ENCODE assay signal across 18 cellular contexts in the genomic region with DNA sequence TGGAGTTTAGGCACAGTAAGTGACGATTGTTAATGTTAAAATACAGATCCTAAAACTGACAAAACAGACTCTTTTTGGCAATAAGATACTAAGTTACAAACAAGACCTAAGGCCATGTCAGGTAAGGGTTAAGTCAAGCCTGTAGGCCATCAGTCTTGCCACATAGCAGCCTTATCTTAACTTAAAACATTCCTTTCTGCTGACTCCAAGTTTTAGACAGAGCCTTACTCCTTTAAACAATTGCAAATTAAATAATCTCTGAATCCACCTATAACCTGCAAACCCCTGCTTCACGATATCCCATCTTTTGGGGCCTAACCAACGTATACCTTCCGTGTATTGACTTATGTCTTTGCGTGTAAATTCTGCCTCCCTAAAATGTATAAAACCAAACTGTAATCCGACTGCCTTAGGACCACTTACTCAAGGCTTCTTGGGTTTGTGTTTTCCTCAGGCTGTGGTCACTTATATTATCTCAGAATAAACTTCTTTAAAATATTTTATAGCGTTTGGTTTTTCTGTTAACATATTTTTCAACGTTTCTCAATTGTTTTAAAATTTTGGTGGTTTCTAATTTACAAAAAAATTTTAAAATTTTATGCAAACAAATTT.
DNase-seq lines count a peak whose midpoint lies in the region; ATAC-seq, FAIRE-seq and TF ChIP-seq lines count a peak whose summit lies in the region.
"Had no signal": no experiment of that assay in that cellular context is flagged by ENCODE, and none has a peak within 500 bp of the region (broad histone marks: within the 10 kb centered on the region; RNA-seq: fewer than 3 reads in every experiment).

No MANE protein-coding gene starts in this region.

- WGBS in A549 (ENCODE audit: missing lambda C conversion rate), result 33% methylated on average over 8 of the region's 8 CpGs

- POLR2A ChIA-PET in A549 (lab: Yijun Ruan, JAX), result no interaction called here

- H3K27ac ChIP-seq in A549, result peak overlapping the region in 1 of 2 experiments; percentile 64; a peak in 3 of 6 replicates
- H3K27ac ChIP-seq: KMS-11, ovary, transverse colon had no signal

- no peak for TF ChIP-seq RAD21 in A549 (conservative IDR thresholded peaks at IDR 0.05 in 1 of 2, IDR thresholded peaks at IDR 0.05 in 1 of 2)

- DNase-seq in A549 (ENCODE audit: low read depth in 1 of 2, low spot score in 1 of 2) (peak in 1 of 2 experiments; percentile 40), HuH-7 (ENCODE audit: low spot score) (peak; percentile 19), amniotic epithelial cell (ENCODE audit: low read depth) (peak; percentile 82), islet precursor cell (peak; percentile 71), HCEC 1CT (no peak), NCI-H345 treated with DMSO at 0.1 percent for 48 hours (lab: John Stamatoyannopoulos, UW; ENCODE audit: unreplicated experiment) (no peak), DMS114 treated with DMSO at 0.1 percent for 48 hours (lab: John Stamatoyannopoulos, UW; ENCODE audit: unreplicated experiment) (no peak)
- DNase-seq: activated CD4-positive, alpha-beta memory T cell treated with anti-CD3 and anti-CD28 coated beads, Interleukin-2, amount 10 ng/mL, durations not matched to agents 7 days and 5 days; activated T-cell treated with anti-CD3 and anti-CD28 coated beads, Interleukin-2, amount 50 U/mL, for 48 hours; CD4-positive, CD25-positive, alpha-beta regulatory T cell; glutamatergic neuron; ovary; small intestine; transverse colon had no signal

- ATAC-seq in A549, result peak; percentile 62 to 76; a peak in 4 of 6 replicates
- ATAC-seq in HG03097 (IDR thresholded peaks at IDR 0.05; ENCODE audit: low FRiP score, unreplicated experiment), result no peak
- ATAC-seq: HCT116; stimulated activated memory B cell treated with anti-CD40 and anti-IgM and Interleukin-4, amounts not matched to agents 10 μg/mL and 1 μg/mL and 100 μg/mL, for 72 hours had no signal

- CTCF ChIA-PET in A549 (lab: Yijun Ruan, JAX), result interaction anchor here (1.0 to 1.5 kb wide), 3 partner anchors 27 to 198 kb away, joined by 3 to 4 read pairs (median 3); no protein-coding TSS in a partner anchor

- no peak for TF ChIP-seq EP300 in A549 (IDR thresholded peaks at IDR 0.05)

- no peak for TF ChIP-seq CTCF in A549 (IDR thresholded peaks at IDR 0.05)

- peak; percentile 92 for FAIRE-seq in A549 (lab: Jason Lieb, UNC)
- FAIRE-seq: small intestine had no signal

- H3K4me1 ChIP-seq in A549, result peaks cover 18% of the 10 kb centered on the region
- H3K4me1 ChIP-seq: transverse colon had no signal

- no peak overlapping the region for H3K4me3 ChIP-seq in A549
- H3K4me3 ChIP-seq: ovary, transverse colon had no signal

- no peaks in the 10 kb centered on the region for H3K9me3 ChIP-seq in A549
- H3K9me3 ChIP-seq: ovary, transverse colon had no signal

- peak overlapping the region; percentile 49 for H3K4me2 ChIP-seq in A549
- H3K4me2 ChIP-seq: KMS-11 had no signal

- TF ChIP-seq POLR2A in A549 (IDR thresholded peaks at IDR 0.05; ENCODE audit: low read length), result no peak

TF ChIP-seq in A549, 52 proteins besides CTCF, POLR2A, EP300 and RAD21:
- peak; percentile 69 to 90; a peak in 3 of 4 replicates for TF ChIP-seq CEBPB (IDR thresholded peaks at IDR 0.05)
- peak; percentile 82 for TF ChIP-seq MAFK (IDR thresholded peaks at IDR 0.05; ENCODE audit: partially characterized antibody)
- TF ChIP-seq GATA3 (IDR thresholded peaks at IDR 0.05; ENCODE audit: borderline replicate concordance), result peak; percentile 68; the same call in 1 of the 2 replicates
- TF ChIP-seq FOSL2 (IDR thresholded peaks at IDR 0.05), result no peak
- TF ChIP-seq FOSL2 (CRISPR knock-in tag; IDR thresholded peaks at IDR 0.05), result peak; percentile 55
- TF ChIP-seq POLR2AphosphoS2 (conservative IDR thresholded peaks at IDR 0.05; ENCODE audit: low read length), result no peak
- TF ChIP-seq JUNB (IDR thresholded peaks at IDR 0.05), result peak; percentile 35; the same call in 1 of the 2 replicates
- TF ChIP-seq HOXB13 (CRISPR knock-in tag; IDR thresholded peaks at IDR 0.05; ENCODE audit: low read depth), result no peak

Comparison
In these comparisons a context has a peak if more than half of its experiments do, and no peak if none do; other contexts are left out.
1. DNase-seq: peak in HuH-7 (single experiment), amniotic epithelial cell (single experiment) and islet precursor cell (single experiment); none in HCEC 1CT (single experiment), NCI-H345 treated with DMSO at 0.1 percent for 48 hours (single experiment) and DMS114 treated with DMSO at 0.1 percent for 48 hours (single experiment).